ENCODE assay signal across 19 cellular contexts in genomic region chr10:110615057-110615630, GRCh38. TPM values are rescaled to one million over a fixed set of nuclear protein-coding genes. Genes with fewer than 3 reads are reported as not detected.
DNase-seq lines count a peak whose midpoint lies in the region; ATAC-seq and TF ChIP-seq lines count a peak whose summit lies in the region.
"Had no signal": no experiment of that assay in that cellular context is flagged by ENCODE, and none has a peak within 500 bp of the region (broad histone marks: within the 10 kb centered on the region; RNA-seq: fewer than 3 reads in every experiment).

No MANE protein-coding gene starts in this region.

- H3K4me3 ChIP-seq in OCI-LY1 (ENCODE audit: low read depth, low read length, poor library complexity, severe bottlenecking) (no peak overlapping the region), osteoblast (ENCODE audit: insufficient read depth, low read length) (no peak overlapping the region), Karpas-422 (ENCODE audit: low read length) (no peak overlapping the region)
- H3K4me3 ChIP-seq: ascending aorta, hepatocyte, testis, vagina had no signal

- peak overlapping the region; percentile 74 for H3K9ac ChIP-seq in OCI-LY1 (ENCODE audit: low read length)
- no peak overlapping the region for H3K9ac ChIP-seq in Karpas-422 (ENCODE audit: low read length)

- H2AFZ ChIP-seq in OCI-LY1 (ENCODE audit: low read length) (no peak overlapping the region), osteoblast (ENCODE audit: low read length) (no peak overlapping the region), Karpas-422 (ENCODE audit: low read length) (no peak overlapping the region)
- H2AFZ ChIP-seq: hepatocyte had no signal

- H3K36me3 ChIP-seq in OCI-LY1 (ENCODE audit: insufficient read depth, low read length) (peaks cover 19% of the 10 kb centered on the region; the same call in 1 of the 2 replicates), osteoblast (ENCODE audit: insufficient read depth, low read length) (no peaks in the 10 kb centered on the region), Karpas-422 (ENCODE audit: insufficient read depth, low read length) (no peaks in the 10 kb centered on the region)
- H3K36me3 ChIP-seq: ascending aorta, vagina had no signal

- H3K27me3 ChIP-seq in OCI-LY1 (ENCODE audit: insufficient read depth, low read length): no peaks in the 10 kb centered on the region
- peaks cover 5% of the 10 kb centered on the region for H3K27me3 ChIP-seq in foreskin keratinocyte
- peaks cover 12% of the 10 kb centered on the region for H3K27me3 ChIP-seq in osteoblast (ENCODE audit: insufficient read depth, low read length)
- no peaks in the 10 kb centered on the region for H3K27me3 ChIP-seq in Karpas-422 (ENCODE audit: low read length)
- H3K27me3 ChIP-seq: ascending aorta, hepatocyte, testis, vagina had no signal

- DNase-seq in AG09319 (ENCODE audit: extremely low read depth, low read depth) (peak; percentile 7), H4 (ENCODE audit: low spot score) (peak; percentile 23), foreskin keratinocyte (peak in 1 of 2 donors; percentile 14), NAMALWA (ENCODE audit: low spot score) (no peak), osteoblast (ENCODE audit: insufficient read length, low spot score, missing footprints) (no peak), Karpas-422 (no peak)
- DNase-seq: CD4-positive, CD25-positive, alpha-beta regulatory T cell; immature natural killer cell; Kasumi-1; NCI-H1092 treated with DMSO at 0.1 percent for 48 hours; NCI-H2171; NCI-H524 treated with DMSO at 0.1 percent for 48 hours; T-cell; testis had no signal

- peaks cover 6% of the 10 kb centered on the region; the same call in 1 of the 2 replicates for H3F3A ChIP-seq in OCI-LY1 (ENCODE audit: insufficient read depth, low read length)

- H3K4me1 ChIP-seq in OCI-LY1 (ENCODE audit: insufficient read depth, low read length, severe bottlenecking): peaks cover 93% of the 10 kb centered on the region
- H3K4me1 ChIP-seq in foreskin keratinocyte: no peaks in the 10 kb centered on the region
- H3K4me1 ChIP-seq in osteoblast (ENCODE audit: insufficient read depth, low read length): no peaks in the 10 kb centered on the region
- H3K4me1 ChIP-seq in Karpas-422 (ENCODE audit: low read length): peaks cover 4% of the 10 kb centered on the region; the same call in 1 of the 2 replicates
- H3K4me1 ChIP-seq: ascending aorta, testis, vagina had no signal

- H3K27ac ChIP-seq in OCI-LY1 (ENCODE audit: low read depth, low read length, poor library complexity, severe bottlenecking): peak overlapping the region; percentile 95
- no peak overlapping the region for H3K27ac ChIP-seq in foreskin keratinocyte
- H3K27ac ChIP-seq in osteoblast (ENCODE audit: low read depth, low read length): no peak overlapping the region
- H3K27ac ChIP-seq in Karpas-422 (ENCODE audit: low read length): no peak overlapping the region
- H3K27ac ChIP-seq: ascending aorta, hepatocyte, testis, vagina had no signal

- ATAC-seq in foreskin keratinocyte: peak; percentile 7
- ATAC-seq: activated naive CD4-positive, alpha-beta T cell treated with anti-CD3 and anti-CD28 coated beads, Interleukin-2, amount 50 U/mL, for 72 hours; T-cell had no signal

- H3K79me2 ChIP-seq in OCI-LY1 (ENCODE audit: insufficient read depth, low read length): peaks cover 5% of the 10 kb centered on the region
- H3K79me2 ChIP-seq in osteoblast (ENCODE audit: insufficient read depth, low read length): no peaks in the 10 kb centered on the region
- no peaks in the 10 kb centered on the region for H3K79me2 ChIP-seq in Karpas-422 (ENCODE audit: low read length)
- H3K79me2 ChIP-seq: hepatocyte had no signal

- H4K20me1 ChIP-seq in OCI-LY1 (ENCODE audit: insufficient read depth, low read length) (no peaks in the 10 kb centered on the region), osteoblast (ENCODE audit: insufficient read depth, low read length) (no peaks in the 10 kb centered on the region), Karpas-422 (ENCODE audit: insufficient read depth, low read depth, low read length) (no peaks in the 10 kb centered on the region)

- H3K9me3 ChIP-seq in OCI-LY1 (ENCODE audit: low read length) (no peaks in the 10 kb centered on the region), osteoblast (ENCODE audit: low read depth, low read length) (no peaks in the 10 kb centered on the region), Karpas-422 (ENCODE audit: low read length) (no peaks in the 10 kb centered on the region)
- H3K9me3 ChIP-seq: ascending aorta, testis, vagina had no signal

- no peak for TF ChIP-seq CTCF in AG09319 (IDR thresholded peaks at IDR 0.05; ENCODE audit: low read depth, low read length)
- TF ChIP-seq CTCF in OCI-LY1 (IDR thresholded peaks at IDR 0.05; ENCODE audit: low read length): no peak
- TF ChIP-seq CTCF in foreskin keratinocyte (conservative IDR thresholded peaks at IDR 0.05): no peak
- TF ChIP-seq CTCF in osteoblast (IDR thresholded peaks at IDR 0.05; ENCODE audit: extremely low read depth, low read depth, low read length): no peak

- H3K4me2 ChIP-seq in OCI-LY1 (ENCODE audit: low read length): peak overlapping the region; percentile 84; the same call in 1 of the 2 replicates
- no peak overlapping the region for H3K4me2 ChIP-seq in osteoblast (ENCODE audit: insufficient read depth, low read length)
- no peak overlapping the region for H3K4me2 ChIP-seq in Karpas-422 (ENCODE audit: low read depth, low read length, poor library complexity, severe bottlenecking)
- H3K4me2 ChIP-seq: hepatocyte had no signal

- H3K9me2 ChIP-seq in OCI-LY1 (ENCODE audit: low read depth, low read length) (no peaks in the 10 kb centered on the region), Karpas-422 (replicated peaks; ENCODE audit: insufficient read depth, low read length) (no peaks in the 10 kb centered on the region)

RNA-seq across cellular contexts. Expression of gene RBM20, which starts 29.0 kb away (rescaled TPM):
- 4.2 and 4.6 TPM in 2 replicates for total RNA-seq in H4 (2014; rRNA removed; shearing (Covaris generic))
- total RNA-seq in foreskin keratinocyte (not detected in 2 replicates), osteoblast (under 0.01 TPM in 1 of 2 replicates, not detected in the other)
- polyA plus RNA-seq in foreskin keratinocyte: not detected in 2 replicates
- total RNA-seq in Karpas-422 (2014; rRNA removed; shearing (Covaris generic); ENCODE audit: low replicate concordance): not detected in 2 replicates
- polyA plus RNA-seq: immature natural killer cell had no signal

RNA-seq across cellular contexts. Expression of gene SMC3, which starts 47.6 kb away (rescaled TPM):
- 28.9 and 32.9 TPM in 2 replicates for total RNA-seq in H4 (2014; rRNA removed; shearing (Covaris generic))
- total RNA-seq in foreskin keratinocyte (44.3 and 53.7 TPM in 2 replicates), osteoblast (20.0 and 20.3 TPM in 2 replicates)
- polyA plus RNA-seq in foreskin keratinocyte: 13.4 and 18.0 TPM in 2 replicates
- 40.4 and 42.3 TPM in 2 replicates for total RNA-seq in Karpas-422 (2014; rRNA removed; shearing (Covaris generic); ENCODE audit: low replicate concordance)

Comparison
In these comparisons a context has a peak if more than half of its experiments do, and no peak if none do; other contexts are left out.
1. DNase-seq: peak in AG09319 (single experiment) and H4 (single experiment); none in NAMALWA (single experiment), osteoblast (single experiment) and Karpas-422 (single experiment).